9 cellular contexts compared by ENCODE assay signal in genomic region chr9:34958411-34958982, GRCh38. TPM values are rescaled to one million over a fixed set of nuclear protein-coding genes. Genes with fewer than 3 reads are reported as not detected.
DNase-seq lines count a peak whose midpoint lies in the region; ATAC-seq, FAIRE-seq and TF ChIP-seq lines count a peak whose summit lies in the region.
"Had no signal": no experiment of that assay in that cellular context is flagged by ENCODE, and none has a peak within 500 bp of the region (broad histone marks: within the 10 kb centered on the region; RNA-seq: fewer than 3 reads in every experiment).

No MANE protein-coding gene starts in this region.

- H3K9me3 ChIP-seq in astrocyte (ENCODE audit: insufficient read depth, low read depth, low read length), result no peaks in the 10 kb centered on the region
- no peaks in the 10 kb centered on the region for H3K9me3 ChIP-seq in lower lobe of right lung
- no peaks in the 10 kb centered on the region for H3K9me3 ChIP-seq in thymus (ENCODE audit: control insufficient read depth)

- no peak overlapping the region for H2AFZ ChIP-seq in astrocyte (ENCODE audit: low read depth, low read length)

- no peaks in the 10 kb centered on the region for H3K79me2 ChIP-seq in astrocyte (ENCODE audit: insufficient read depth, low read length)

- no peak overlapping the region for H3K27ac Mint-ChIP-seq in astrocyte (ENCODE audit: unreplicated experiment)

- peaks cover 69% of the 10 kb centered on the region for H3K27me3 ChIP-seq in astrocyte (ENCODE audit: insufficient read depth, low read length)
- H3K27me3 ChIP-seq in lower lobe of right lung (ENCODE audit: low read depth), result peaks cover 35% of the 10 kb centered on the region
- peaks cover 41% of the 10 kb centered on the region for H3K27me3 ChIP-seq in thymus (ENCODE audit: control insufficient read depth, insufficient read depth)

- H3K4me3 Mint-ChIP-seq in astrocyte (ENCODE audit: unreplicated experiment), result peak overlapping the region; percentile 72

- H3K4me3 ChIP-seq in astrocyte (ENCODE audit: insufficient read depth, low read depth, low read length) (no peak overlapping the region), lower lobe of right lung (peak overlapping the region; percentile 43), thymus (ENCODE audit: low read length) (peak overlapping the region; percentile 51)

- peak; percentile 58 for DNase-seq in activated CD8-positive, alpha-beta memory T cell treated with anti-CD3 and anti-CD28 coated beads for 24 hours
- DNase-seq in activated CD8-positive, alpha-beta memory T cell treated with anti-CD3 and anti-CD28 coated beads, Interleukin-2, amount 50 U/mL, for 48 hours, result no peak
- DNase-seq in astrocyte (ENCODE audit: low read depth), result no peak
- DNase-seq in lower lobe of right lung, result no peak
- DNase-seq in NCI-H2196 treated with DMSO at 0.1 percent for 48 hours (lab: John Stamatoyannopoulos, UW; ENCODE audit: unreplicated experiment), result no peak
- DNase-seq in NCI-H2081 treated with DMSO at 0.1 percent for 48 hours (lab: John Stamatoyannopoulos, UW), result no peak

- 14% methylated on average over 21 of the region's 21 CpGs for WGBS in thymus

- peaks cover 40% of the 10 kb centered on the region for H3K27me3 Mint-ChIP-seq in astrocyte (ENCODE audit: low read depth, unreplicated experiment)

- intact Hi-C loops in lower lobe of right lung (cut with DNase I), result no loop called here

- FAIRE-seq in astrocyte (lab: Jason Lieb, UNC), result no peak

- H3K9me3 Mint-ChIP-seq in astrocyte (ENCODE audit: unreplicated experiment), result peaks cover 3% of the 10 kb centered on the region

- TF ChIP-seq CTCF in astrocyte (IDR thresholded peaks at IDR 0.05; ENCODE audit: insufficient read depth, low read depth, low read length), result no peak
- TF ChIP-seq CTCF in lower lobe of right lung (IDR thresholded peaks at IDR 0.05), result no peak

- no peaks in the 10 kb centered on the region for H3K36me3 Mint-ChIP-seq in astrocyte (ENCODE audit: low read depth, unreplicated experiment)

- H3K4me2 ChIP-seq in astrocyte (ENCODE audit: low read length), result peak overlapping the region; percentile 59

- ATAC-seq in lower lobe of right lung (peak in 1 of 2 donors; percentile 17), GM19328 (IDR thresholded peaks at IDR 0.05; ENCODE audit: unreplicated experiment) (no peak)

- no peaks in the 10 kb centered on the region for H4K20me1 ChIP-seq in astrocyte (ENCODE audit: insufficient read depth, low read length)

- H3K27ac ChIP-seq in astrocyte (ENCODE audit: low read depth, low read length) (no peak overlapping the region), lower lobe of right lung (no peak overlapping the region), thymus (ENCODE audit: low read depth) (no peak overlapping the region)

- H3K9ac ChIP-seq in astrocyte (ENCODE audit: low read length), result no peak overlapping the region

- peaks cover 15% of the 10 kb centered on the region for H3K4me1 Mint-ChIP-seq in astrocyte (ENCODE audit: low read depth, unreplicated experiment)

- H3K4me1 ChIP-seq in astrocyte (ENCODE audit: insufficient read depth, low read length) (peaks cover 6% of the 10 kb centered on the region), lower lobe of right lung (peaks cover 4% of the 10 kb centered on the region), thymus (ENCODE audit: control insufficient read depth, insufficient read depth, low read length) (peaks cover 2% of the 10 kb centered on the region)

- H3K36me3 ChIP-seq in astrocyte (ENCODE audit: insufficient read depth, low read length), result no peaks in the 10 kb centered on the region
- H3K36me3 ChIP-seq in lower lobe of right lung, result no peaks in the 10 kb centered on the region
- H3K36me3 ChIP-seq in thymus (ENCODE audit: control insufficient read depth, insufficient read depth), result no peaks in the 10 kb centered on the region

RNA-seq across cellular contexts. Expression of gene PHF24, which starts 0.4 kb away (rescaled TPM):
- 0.07 and 0.16 TPM in 2 replicates for total RNA-seq in astrocyte
- 1.3 TPM for total RNA-seq in lower lobe of right lung
- polyA plus RNA-seq in thymus, result 0.37 TPM
- total RNA-seq: activated CD8-positive, alpha-beta memory T cell treated with anti-CD3 and anti-CD28 coated beads for 36 hours had no signal

RNA-seq across cellular contexts. Expression of gene DNAJB5, which starts 31.0 kb away (rescaled TPM):
- total RNA-seq in astrocyte (27.3 and 27.8 TPM in 2 replicates), lower lobe of right lung (6.0 TPM)
- polyA plus RNA-seq in thymus, result 13.4 TPM
